ENCODE assay signal across 22 cellular contexts in the genomic region with DNA sequence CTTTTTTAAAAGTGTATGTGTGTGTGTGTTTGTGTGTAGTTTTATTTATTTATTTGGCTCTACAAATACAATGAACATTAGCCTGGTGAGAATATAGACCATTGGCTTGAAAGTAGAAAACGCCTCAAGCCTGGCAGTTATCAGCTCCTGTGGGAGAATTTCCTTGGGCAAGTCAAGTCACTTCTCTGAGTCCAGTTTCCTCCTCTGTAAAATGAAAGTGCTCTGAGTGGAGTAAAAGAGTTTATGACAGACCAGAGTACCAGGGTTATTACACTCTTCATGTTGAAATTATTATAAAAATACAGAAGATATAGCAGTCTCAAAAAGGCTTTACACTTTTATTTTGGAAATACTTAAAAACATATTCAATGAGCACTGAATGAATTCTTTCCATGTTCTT. TPM values are rescaled to one million over a fixed set of nuclear protein-coding genes. Genes with fewer than 3 reads are reported as not detected.
DNase-seq lines count a peak whose midpoint lies in the region; ATAC-seq, FAIRE-seq and TF ChIP-seq lines count a peak whose summit lies in the region.
"Had no signal": no experiment of that assay in that cellular context is flagged by ENCODE, and none has a peak within 500 bp of the region (broad histone marks: within the 10 kb centered on the region; RNA-seq: fewer than 3 reads in every experiment).

No MANE protein-coding gene starts in this region.

- H3K4me3 ChIP-seq in A549 (no peak overlapping the region), KMS-11 (IDR thresholded peaks at IDR 0.05; ENCODE audit: insufficient read depth, low read depth, low read length) (no peak overlapping the region), smooth muscle cell (no peak overlapping the region), BE2C (ENCODE audit: low read depth, low read length) (no peak overlapping the region)
- H3K4me3 ChIP-seq: BLaER1 treated with 17β-estradiol and CSF1 and Interleukin-3, amounts not matched to agents 10 nM and 100 nM; GM12878; GM23248 had no signal

- POLR2A ChIA-PET in A549 (lab: Yijun Ruan, JAX), result interaction anchor here (0.8 kb wide), 1 partner anchor 9 kb away, joined by 3 read pairs; no protein-coding TSS in a partner anchor

- H3K9me3 ChIP-seq in A549, result no peaks in the 10 kb centered on the region
- no peaks in the 10 kb centered on the region for H3K9me3 ChIP-seq in smooth muscle cell (replicated peaks; ENCODE audit: low read depth)
- H3K9me3 ChIP-seq in BE2C, result no peaks in the 10 kb centered on the region
- H3K9me3 ChIP-seq: BLaER1 treated with 17β-estradiol and CSF1 and Interleukin-3, amounts not matched to agents 10 nM and 100 nM had no signal

- H4K20me1 ChIP-seq in KMS-11 (ENCODE audit: insufficient read depth), result no peaks in the 10 kb centered on the region
- no peaks in the 10 kb centered on the region for H4K20me1 ChIP-seq in smooth muscle cell (ENCODE audit: low read depth)
- H4K20me1 ChIP-seq: BLaER1 treated with 17β-estradiol and CSF1 and Interleukin-3, amounts not matched to agents 10 nM and 100 nM had no signal

- H3K36me3 ChIP-seq in KMS-11 (ENCODE audit: insufficient read depth) (no peaks in the 10 kb centered on the region), smooth muscle cell (ENCODE audit: low read depth) (no peaks in the 10 kb centered on the region), BE2C (no peaks in the 10 kb centered on the region)
- H3K36me3 ChIP-seq: BLaER1 treated with 17β-estradiol and CSF1 and Interleukin-3, amounts not matched to agents 10 nM and 100 nM had no signal

- peak; percentile 7 for FAIRE-seq in A549 (lab: Jason Lieb, UNC)
- FAIRE-seq: GM12878, GM19239 had no signal

- H3K27ac ChIP-seq in A549 (peak overlapping the region; percentile 35 to 78; a peak in 1 of 6 replicates), KMS-11 (no peak overlapping the region), smooth muscle cell (ENCODE audit: low read depth) (peak overlapping the region; percentile 90)
- H3K27ac ChIP-seq: 22Rv1; BLaER1 treated with 17β-estradiol and CSF1 and Interleukin-3, amounts not matched to agents 10 nM and 100 nM; GM23248 had no signal

- WGBS in A549 (ENCODE audit: missing lambda C conversion rate), result 86% methylated on average over 1 of the region's 1 CpG
- WGBS in smooth muscle cell (ENCODE audit: low lambda C conversion rate), result 95% methylated on average over 1 of the region's 1 CpG

- peaks cover 20% of the 10 kb centered on the region for H3F3A ChIP-seq in smooth muscle cell (ENCODE audit: low read depth)

- 0 out of 2 replicates have a peak overlapping the region, but pooled peaks have one; percentile 1 for H2AFZ ChIP-seq in KMS-11 (ENCODE audit: low read depth)
- H2AFZ ChIP-seq in smooth muscle cell (ENCODE audit: low read depth), result no peak overlapping the region
- H2AFZ ChIP-seq: GM23248 had no signal

- intact Hi-C loops in left colon (cut with DNase I, micrococcal nuclease), result no loop called here

- DNase-seq in A549 (ENCODE audit: low read depth in 1 of 2, low spot score in 1 of 2), result no peak
- no peak for DNase-seq in left colon
- no peak for DNase-seq in smooth muscle cell (lab: John Stamatoyannopoulos, UW; ENCODE audit: unreplicated experiment)
- no peak for DNase-seq in NCI-H446 treated with DMSO at 0.1 percent for 48 hours (lab: John Stamatoyannopoulos, UW)
- DNase-seq in BE2C, result no peak
- DNase-seq: CD4-positive, CD25-positive, alpha-beta regulatory T cell; CD8-positive, alpha-beta memory T cell; COR-L47; DMS 273 treated with DMSO at 0.1 percent for 48 hours; DMS53; DND-41; EL; GM23248; HCEC 1CT; HFFc6; Karpas-422 had no signal

- ATAC-seq in A549 (no peak), left colon (peak; percentile 69), GM18519 (IDR thresholded peaks at IDR 0.05; ENCODE audit: low FRiP score, unreplicated experiment) (no peak)
- ATAC-seq: GM12878 had no signal

- no peaks in the 10 kb centered on the region for H3K27me3 ChIP-seq in KMS-11 (ENCODE audit: insufficient read depth, low read depth)
- H3K27me3 ChIP-seq in smooth muscle cell (ENCODE audit: low read depth), result no peaks in the 10 kb centered on the region
- H3K27me3 ChIP-seq in BE2C, result no peaks in the 10 kb centered on the region
- H3K27me3 ChIP-seq: BLaER1 treated with 17β-estradiol and CSF1 and Interleukin-3, amounts not matched to agents 10 nM and 100 nM had no signal

- H3K9ac ChIP-seq in KMS-11 (no peak overlapping the region), smooth muscle cell (ENCODE audit: low read depth) (no peak overlapping the region)
- H3K9ac ChIP-seq: BLaER1 treated with 17β-estradiol and CSF1 and Interleukin-3, amounts not matched to agents 10 nM and 100 nM; GM23248 had no signal

- no peak for TF ChIP-seq POLR2A in A549 (IDR thresholded peaks at IDR 0.05; ENCODE audit: low read length)

- no peak overlapping the region for H3K4me2 ChIP-seq in A549
- H3K4me2 ChIP-seq in KMS-11, result peak overlapping the region; percentile 29; the same call in 1 of the 2 replicates
- no peak overlapping the region for H3K4me2 ChIP-seq in smooth muscle cell
- H3K4me2 ChIP-seq: BLaER1 treated with 17β-estradiol and CSF1 and Interleukin-3, amounts not matched to agents 10 nM and 100 nM had no signal

- H3K4me1 ChIP-seq in A549, result peaks cover 34% of the 10 kb centered on the region
- H3K4me1 ChIP-seq in KMS-11 (ENCODE audit: low read depth, poor library complexity, severe bottlenecking), result peaks cover 13% of the 10 kb centered on the region
- peaks cover 13% of the 10 kb centered on the region for H3K4me1 ChIP-seq in smooth muscle cell (ENCODE audit: low read depth)
- peaks cover 17% of the 10 kb centered on the region; the same call in 1 of the 2 replicates for H3K4me1 ChIP-seq in BE2C
- H3K4me1 ChIP-seq: BLaER1 treated with 17β-estradiol and CSF1 and Interleukin-3, amounts not matched to agents 10 nM and 100 nM had no signal

- CTCF ChIA-PET in A549 (lab: Yijun Ruan, JAX), result interaction anchor here (0.6 kb wide), 1 partner anchor 443 kb away, joined by 3 read pairs; no protein-coding TSS in a partner anchor

- TF ChIP-seq RAD21 in A549 (conservative IDR thresholded peaks at IDR 0.05 in 1 of 2, IDR thresholded peaks at IDR 0.05 in 1 of 2), result no peak

- no peaks in the 10 kb centered on the region for H3K79me2 ChIP-seq in KMS-11 (ENCODE audit: insufficient read depth, low read depth)
- no peaks in the 10 kb centered on the region for H3K79me2 ChIP-seq in smooth muscle cell (ENCODE audit: low read depth)

- TF ChIP-seq CTCF in A549 (IDR thresholded peaks at IDR 0.05), result no peak
- TF ChIP-seq CTCF in KMS-11 (conservative IDR thresholded peaks at IDR 0.05; ENCODE audit: low read depth, low read length), result no peak
- no peak for TF ChIP-seq CTCF in smooth muscle cell (IDR thresholded peaks at IDR 0.05; ENCODE audit: borderline replicate concordance, insufficient read depth, poor library complexity, severe bottlenecking)
- TF ChIP-seq CTCF in BE2C (IDR thresholded peaks at IDR 0.05; ENCODE audit: low read depth, low read length), result no peak

- no peak for TF ChIP-seq EP300 in A549 (IDR thresholded peaks at IDR 0.05)

TF ChIP-seq in A549, 52 proteins besides CTCF, POLR2A, EP300 and RAD21:
- TF ChIP-seq CHD2 (IDR thresholded peaks at IDR 0.05; ENCODE audit: low read length, partially characterized antibody), result no peak
- TF ChIP-seq, protein P1, sequence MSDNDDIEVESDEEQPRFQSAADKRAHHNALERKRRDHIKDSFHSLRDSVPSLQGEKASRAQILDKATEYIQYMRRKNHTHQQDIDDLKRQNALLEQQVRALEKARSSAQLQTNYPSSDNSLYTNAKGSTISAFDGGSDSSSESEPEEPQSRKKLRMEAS (IDR thresholded peaks at IDR 0.05), result no peak
- no peak for TF ChIP-seq CBX2 (IDR thresholded peaks at IDR 0.05; ENCODE audit: borderline replicate concordance, low read depth)
- TF ChIP-seq ELK1 (IDR thresholded peaks at IDR 0.05; ENCODE audit: low read depth, low read length), result no peak
- TF ChIP-seq NR3C1 (IDR thresholded peaks at IDR 0.05), result no peak

RNA-seq across cellular contexts. Expression of gene RHOBTB1, which starts 10.1 kb away (rescaled TPM):
- 24.7 TPM in 2 replicates for polyA plus RNA-seq in A549 (2011; rRNA removed)
- 4.3 and 4.9 TPM in 2 replicates for polyA plus RNA-seq in A549 (2012; cell fraction: cytosol; rRNA removed)
- 2.6 and 4.2 TPM in 2 replicates for polyA plus RNA-seq in A549 (2012; cell fraction: nucleus; rRNA removed)
- 5.3 to 6.6 TPM (median 5.7 TPM) in 3 replicates for polyA plus RNA-seq in A549 (2017; fragmentation: RNase III; extraction: RNeasy Plus Mini Kit Qiagen cat#74134 plus additional on column Dnase treatment)
- polyA minus RNA-seq in A549 (2011; rRNA and poly(A)+ RNA removed), result 19.1 and 23.7 TPM in 2 replicates
- 1 to 10 TPM; 4.3 to 7.6 TPM for total RNA-seq in left colon
- 49.1 and 77.0 TPM in 2 replicates for total RNA-seq in smooth muscle cell
- 33.7 and 36.2 TPM in 2 replicates for polyA plus RNA-seq in smooth muscle cell
- polyA plus RNA-seq in BE2C (2012; ENCODE audit: insufficient read depth, insufficient read length, low read depth), result 3.6 TPM
- total RNA-seq: GM12878 had no signal
- polyA plus RNA-seq: CD4-positive, CD25-positive, alpha-beta regulatory T cell; CD8-positive, alpha-beta memory T cell; GM12878 had no signal
